9 cellular contexts compared by ENCODE assay signal in the genomic region with DNA sequence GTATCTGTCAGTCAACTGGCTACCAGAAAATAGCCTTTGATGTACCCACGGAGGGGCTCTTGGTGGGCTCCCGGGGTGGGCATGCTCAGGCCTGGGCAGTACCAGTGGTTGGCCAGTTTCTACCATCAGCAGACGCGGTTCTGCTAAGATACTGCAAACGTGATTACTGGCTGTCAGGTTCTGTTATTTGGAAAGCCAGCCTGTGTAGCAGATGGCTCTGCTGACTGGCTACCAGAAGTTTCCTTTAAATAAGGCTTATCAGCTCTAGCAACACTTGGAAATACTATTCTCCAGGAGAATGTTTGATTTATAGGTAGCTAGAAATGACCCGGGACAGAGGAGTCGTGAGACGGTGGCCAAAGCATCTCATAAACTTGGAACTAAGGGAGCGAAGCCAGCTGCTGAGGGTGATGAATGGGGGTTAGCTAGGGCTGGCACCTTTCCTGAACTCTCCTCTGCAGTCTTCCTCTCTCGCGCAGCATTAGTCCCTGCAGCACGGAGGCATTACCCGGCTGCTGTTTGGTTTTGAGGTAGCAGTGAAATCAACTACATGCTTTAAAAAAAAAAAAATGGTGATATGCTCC.
DNase-seq lines count a peak whose midpoint lies in the region; ATAC-seq and TF ChIP-seq lines count a peak whose summit lies in the region.
"Had no signal": no experiment of that assay in that cellular context is flagged by ENCODE, and none has a peak within 500 bp of the region (broad histone marks: within the 10 kb centered on the region; RNA-seq: fewer than 3 reads in every experiment).

No MANE protein-coding gene starts in this region.

- DNase-seq in GM04504 (ENCODE audit: low read depth) (peak; percentile 54), Panc1 (ENCODE audit: low read depth, low spot score) (no peak), gastrocnemius medialis (no peak), AG08395 (ENCODE audit: low spot score) (no peak)
- no peak for DNase-seq in T-helper 2 cell treated with Interferon-gamma antibody and Interleukin-4, amounts not matched to agents 5 μg/mL and 100 μg/mL, for 36 hours (ENCODE audit: low spot score)
- DNase-seq in activated CD4-positive, alpha-beta T cell treated with anti-CD3 and anti-CD28 coated beads for 1 hour: no peak

- H3K9me3 Mint-ChIP-seq in T-helper 2 cell treated with Interferon-gamma antibody and Interleukin-4, amounts not matched to agents 5 μg/mL and 100 μg/mL, for 36 hours: no peaks in the 10 kb centered on the region

- no peaks in the 10 kb centered on the region for H3K4me1 Mint-ChIP-seq in T-helper 2 cell treated with Interferon-gamma antibody and Interleukin-4, amounts not matched to agents 5 μg/mL and 100 μg/mL, for 36 hours (ENCODE audit: low read depth)

- no peak for ATAC-seq in Panc1
- no peak for ATAC-seq in gastroesophageal sphincter
- ATAC-seq in gastrocnemius medialis: no peak
- no peak for ATAC-seq in HG02678 (IDR thresholded peaks at IDR 0.05; ENCODE audit: unreplicated experiment)

- BruUV-seq in Panc1 (replicated peaks; lab: Mats Ljungman, UMichigan): no TSS peak

- H3K4me1 ChIP-seq in Panc1 (ENCODE audit: control insufficient read depth, insufficient read depth, low read length) (peaks cover 14% of the 10 kb centered on the region), gastroesophageal sphincter (peaks cover 0 to 46% (median 13%) of the 10 kb centered on the region in 3 donors), gastrocnemius medialis (peaks cover 14 to 22% of the 10 kb centered on the region in 2 donors)

- H3K4me3 Mint-ChIP-seq in T-helper 2 cell treated with Interferon-gamma antibody and Interleukin-4, amounts not matched to agents 5 μg/mL and 100 μg/mL, for 36 hours: no peak overlapping the region

- H3K27me3 Mint-ChIP-seq in T-helper 2 cell treated with Interferon-gamma antibody and Interleukin-4, amounts not matched to agents 5 μg/mL and 100 μg/mL, for 36 hours (ENCODE audit: low read depth): peaks cover 37% of the 10 kb centered on the region

- H3K9me3 ChIP-seq in Panc1 (ENCODE audit: control insufficient read depth, insufficient read depth, low read depth, low read length): no peaks in the 10 kb centered on the region
- no peaks in the 10 kb centered on the region for H3K9me3 ChIP-seq in gastroesophageal sphincter
- H3K9me3 ChIP-seq in gastrocnemius medialis: no peaks in the 10 kb centered on the region

- H3K4me3 ChIP-seq in Panc1 (ENCODE audit: low read depth in 2 of 2, low read length in 2 of 2): peak overlapping the region; percentile 45 to 67
- peak overlapping the region; percentile 15 to 43 for H3K4me3 ChIP-seq in gastroesophageal sphincter
- H3K4me3 ChIP-seq in gastrocnemius medialis: peak overlapping the region; percentile 12 to 47 (median 28)

- TF ChIP-seq EP300 in gastroesophageal sphincter (IDR thresholded peaks at IDR 0.05): no peak

- in situ Hi-C loops in Panc1 (cut with HindIII; ENCODE audit: low pct_unique_long_range_greater_than_20kb, low sequenced_read_pairs) (no loop called here), gastrocnemius medialis (cut with MboI; ENCODE audit: low sequenced_read_pairs in 4 of 4) (no loop called here)

- TF ChIP-seq CTCF in Panc1 (IDR thresholded peaks at IDR 0.05): no peak
- TF ChIP-seq CTCF in gastroesophageal sphincter (IDR thresholded peaks at IDR 0.05): no peak
- TF ChIP-seq CTCF in gastrocnemius medialis (IDR thresholded peaks at IDR 0.05 in 4 of 5, conservative IDR thresholded peaks at IDR 0.05 in 1 of 5): no peak

- CTCF ChIA-PET in Panc1 (lab: Charles Lee): no interaction called here

- H3K27ac ChIP-seq in Panc1 (ENCODE audit: low read length) (peak overlapping the region; percentile 90), gastroesophageal sphincter (peak overlapping the region in 3 of 4 donors; percentile 69 to 76 (median 75)), gastrocnemius medialis (peak overlapping the region in 3 of 4 donors; percentile 8 to 26 (median 20))
- H3K27ac ChIP-seq: SJSA1 had no signal

- H3K36me3 Mint-ChIP-seq in T-helper 2 cell treated with Interferon-gamma antibody and Interleukin-4, amounts not matched to agents 5 μg/mL and 100 μg/mL, for 36 hours (ENCODE audit: low read depth): no peaks in the 10 kb centered on the region

- no peaks in the 10 kb centered on the region for H3K36me3 ChIP-seq in Panc1 (ENCODE audit: control insufficient read depth, insufficient read depth, low read length)
- H3K36me3 ChIP-seq in gastroesophageal sphincter: no peaks in the 10 kb centered on the region
- no peaks in the 10 kb centered on the region for H3K36me3 ChIP-seq in gastrocnemius medialis

- intact Hi-C loops in Panc1 (cut with micrococcal nuclease; ENCODE audit: unreplicated experiment): no loop called here
- intact Hi-C loops in gastrocnemius medialis (cut with DNase I; ENCODE audit: low total_unique reads): loop anchor here (5.0 kb wide), 1 partner anchor 173 kb away; the partner anchor contains the start of gene AGAP1

- WGBS in gastroesophageal sphincter (ENCODE audit: low coverage in 1 of 2), 2 donors: 1% methylated on average over 12 to 13 of the region's 13 CpGs

- POLR2A ChIA-PET in Panc1 (lab: Charles Lee): no interaction called here

- TF ChIP-seq POLR2A in gastroesophageal sphincter (IDR thresholded peaks at IDR 0.05): no peak
- no peak for TF ChIP-seq POLR2A in gastrocnemius medialis (IDR thresholded peaks at IDR 0.05)

- H3K27me3 ChIP-seq in Panc1 (ENCODE audit: control insufficient read depth, insufficient read depth, low read length) (no peaks in the 10 kb centered on the region), gastroesophageal sphincter (no peaks in the 10 kb centered on the region), gastrocnemius medialis (no peaks in the 10 kb centered on the region)
- H3K27me3 ChIP-seq: SJSA1 had no signal

- H3K27ac Mint-ChIP-seq in T-helper 2 cell treated with Interferon-gamma antibody and Interleukin-4, amounts not matched to agents 5 μg/mL and 100 μg/mL, for 36 hours: no peak overlapping the region

Comparison
In these comparisons a context has a peak if more than half of its experiments do, and no peak if none do; other contexts are left out.
1. H3K27ac ChIP-seq: peak in every context shown above with its lines; median percentile 90 in Panc1; 75 in gastroesophageal sphincter; 20 in gastrocnemius medialis.